Comparison of ENCODE assay signal across 1 cellular context in genomic region chr19:42283248-42284065, GRCh38.
TF ChIP-seq lines count a peak whose summit lies in the region.

No MANE protein-coding gene starts in this region.

TF ChIP-seq in HEK293, 187 proteins besides CTCF, POLR2A, EP300 and RAD21 (continued from another document and continues in another):
- TF ChIP-seq PRDM2 (tag by site-specific recombination; IDR thresholded peaks at IDR 0.05; ENCODE audit: borderline replicate concordance) (no peak; the same call in 1 of the 2 replicates), ZNF184 (tag by site-specific recombination; IDR thresholded peaks at IDR 0.05) (no peak), OVOL3 (tag by site-specific recombination; IDR thresholded peaks at IDR 0.05) (0 out of 2 replicates have a peak, but pooled peaks have one; percentile 50), ZFP3 (tag by site-specific recombination; IDR thresholded peaks at IDR 0.05; ENCODE audit: low read depth) (0 out of 2 replicates have a peak, but pooled peaks have one; percentile 61), ZNF19 (tag by site-specific recombination; IDR thresholded peaks at IDR 0.05; ENCODE audit: low read depth) (no peak), ZNF596 (tag by site-specific recombination; IDR thresholded peaks at IDR 0.05) (no peak), GLIS1 (tag by site-specific recombination; IDR thresholded peaks at IDR 0.05) (peak; percentile 96), ZSCAN5A (tag by site-specific recombination; IDR thresholded peaks at IDR 0.05) (peak; percentile 78), ZFP69B (tag by site-specific recombination; IDR thresholded peaks at IDR 0.05) (no peak), ZBTB8A (tag by site-specific recombination; IDR thresholded peaks at IDR 0.05) (peak; percentile 93), IKZF3 (tag by site-specific recombination; IDR thresholded peaks at IDR 0.05) (no peak), GLI4 (tag by site-specific recombination; IDR thresholded peaks at IDR 0.05) (0 out of 2 replicates have a peak, but pooled peaks have one; percentile 91), PRDM1 (tag by site-specific recombination; IDR thresholded peaks at IDR 0.05) (peak; percentile 78), ZBTB44 (tag by site-specific recombination; IDR thresholded peaks at IDR 0.05) (no peak), ZNF513 (tag by site-specific recombination; IDR thresholded peaks at IDR 0.05) (no peak), ZBTB20 (tag by site-specific recombination; IDR thresholded peaks at IDR 0.05) (peak; percentile 97), ZNF621 (tag by site-specific recombination; IDR thresholded peaks at IDR 0.05) (no peak), ZNF747 (tag by site-specific recombination; IDR thresholded peaks at IDR 0.05) (peak; percentile 94; the same call in 1 of the 2 replicates), ZNF302 (tag by site-specific recombination; IDR thresholded peaks at IDR 0.05; ENCODE audit: low read depth) (no peak), ZNF544 (tag by site-specific recombination; IDR thresholded peaks at IDR 0.05) (no peak), ZNF121 (tag by site-specific recombination; IDR thresholded peaks at IDR 0.05) (0 out of 2 replicates have a peak, but pooled peaks have one; percentile 9), SETDB1 (IDR thresholded peaks at IDR 0.05; ENCODE audit: insufficient read length, low read length) (no peak), KLF1 (tag by site-specific recombination; IDR thresholded peaks at IDR 0.05) (peak; percentile 94), ZSCAN16 (tag by site-specific recombination; IDR thresholded peaks at IDR 0.05) (peak; percentile 40; the same call in 1 of the 2 replicates), REPIN1 (tag by site-specific recombination; IDR thresholded peaks at IDR 0.05; ENCODE audit: low read depth) (no peak; the same call in 1 of the 2 replicates), HIC1 (tag by site-specific recombination; IDR thresholded peaks at IDR 0.05) (peak; percentile 100), ZNF112 (tag by site-specific recombination; IDR thresholded peaks at IDR 0.05) (no peak), ZBTB7A (tag by site-specific recombination; IDR thresholded peaks at IDR 0.05; ENCODE audit: low read depth) (peak; percentile 93)
- TF ChIP-seq, protein P1, sequence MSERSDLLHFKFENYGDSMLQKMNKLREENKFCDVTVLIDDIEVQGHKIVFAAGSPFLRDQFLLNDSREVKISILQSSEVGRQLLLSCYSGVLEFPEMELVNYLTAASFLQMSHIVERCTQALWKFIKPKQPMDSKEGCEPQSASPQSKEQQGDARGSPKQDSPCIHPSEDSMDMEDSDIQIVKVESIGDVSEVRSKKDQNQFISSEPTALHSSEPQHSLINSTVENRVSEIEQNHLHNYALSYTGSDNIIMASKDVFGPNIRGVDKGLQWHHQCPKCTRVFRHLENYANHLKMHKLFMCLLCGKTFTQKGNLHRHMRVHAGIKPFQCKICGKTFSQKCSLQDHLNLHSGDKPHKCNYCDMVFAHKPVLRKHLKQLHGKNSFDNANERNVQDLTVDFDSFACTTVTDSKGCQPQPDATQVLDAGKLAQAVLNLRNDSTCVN (tag by site-specific recombination; optimal IDR thresholded peaks at IDR 0.05), result peak; percentile 94
- TF ChIP-seq, protein P2, sequence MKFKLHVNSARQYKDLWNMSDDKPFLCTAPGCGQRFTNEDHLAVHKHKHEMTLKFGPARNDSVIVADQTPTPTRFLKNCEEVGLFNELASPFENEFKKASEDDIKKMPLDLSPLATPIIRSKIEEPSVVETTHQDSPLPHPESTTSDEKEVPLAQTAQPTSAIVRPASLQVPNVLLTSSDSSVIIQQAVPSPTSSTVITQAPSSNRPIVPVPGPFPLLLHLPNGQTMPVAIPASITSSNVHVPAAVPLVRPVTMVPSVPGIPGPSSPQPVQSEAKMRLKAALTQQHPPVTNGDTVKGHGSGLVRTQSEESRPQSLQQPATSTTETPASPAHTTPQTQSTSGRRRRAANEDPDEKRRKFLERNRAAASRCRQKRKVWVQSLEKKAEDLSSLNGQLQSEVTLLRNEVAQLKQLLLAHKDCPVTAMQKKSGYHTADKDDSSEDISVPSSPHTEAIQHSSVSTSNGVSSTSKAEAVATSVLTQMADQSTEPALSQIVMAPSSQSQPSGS (tag by site-specific recombination; IDR thresholded peaks at IDR 0.05; ENCODE audit: low read depth), result no peak
- TF ChIP-seq, protein P3, sequence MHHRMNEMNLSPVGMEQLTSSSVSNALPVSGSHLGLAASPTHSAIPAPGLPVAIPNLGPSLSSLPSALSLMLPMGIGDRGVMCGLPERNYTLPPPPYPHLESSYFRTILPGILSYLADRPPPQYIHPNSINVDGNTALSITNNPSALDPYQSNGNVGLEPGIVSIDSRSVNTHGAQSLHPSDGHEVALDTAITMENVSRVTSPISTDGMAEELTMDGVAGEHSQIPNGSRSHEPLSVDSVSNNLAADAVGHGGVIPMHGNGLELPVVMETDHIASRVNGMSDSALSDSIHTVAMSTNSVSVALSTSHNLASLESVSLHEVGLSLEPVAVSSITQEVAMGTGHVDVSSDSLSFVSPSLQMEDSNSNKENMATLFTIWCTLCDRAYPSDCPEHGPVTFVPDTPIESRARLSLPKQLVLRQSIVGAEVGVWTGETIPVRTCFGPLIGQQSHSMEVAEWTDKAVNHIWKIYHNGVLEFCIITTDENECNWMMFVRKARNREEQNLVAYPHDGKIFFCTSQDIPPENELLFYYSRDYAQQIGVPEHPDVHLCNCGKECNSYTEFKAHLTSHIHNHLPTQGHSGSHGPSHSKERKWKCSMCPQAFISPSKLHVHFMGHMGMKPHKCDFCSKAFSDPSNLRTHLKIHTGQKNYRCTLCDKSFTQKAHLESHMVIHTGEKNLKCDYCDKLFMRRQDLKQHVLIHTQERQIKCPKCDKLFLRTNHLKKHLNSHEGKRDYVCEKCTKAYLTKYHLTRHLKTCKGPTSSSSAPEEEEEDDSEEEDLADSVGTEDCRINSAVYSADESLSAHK (tag by site-specific recombination; IDR thresholded peaks at IDR 0.05), result no peak; the same call in 1 of the 2 replicates
- TF ChIP-seq, protein P4, sequence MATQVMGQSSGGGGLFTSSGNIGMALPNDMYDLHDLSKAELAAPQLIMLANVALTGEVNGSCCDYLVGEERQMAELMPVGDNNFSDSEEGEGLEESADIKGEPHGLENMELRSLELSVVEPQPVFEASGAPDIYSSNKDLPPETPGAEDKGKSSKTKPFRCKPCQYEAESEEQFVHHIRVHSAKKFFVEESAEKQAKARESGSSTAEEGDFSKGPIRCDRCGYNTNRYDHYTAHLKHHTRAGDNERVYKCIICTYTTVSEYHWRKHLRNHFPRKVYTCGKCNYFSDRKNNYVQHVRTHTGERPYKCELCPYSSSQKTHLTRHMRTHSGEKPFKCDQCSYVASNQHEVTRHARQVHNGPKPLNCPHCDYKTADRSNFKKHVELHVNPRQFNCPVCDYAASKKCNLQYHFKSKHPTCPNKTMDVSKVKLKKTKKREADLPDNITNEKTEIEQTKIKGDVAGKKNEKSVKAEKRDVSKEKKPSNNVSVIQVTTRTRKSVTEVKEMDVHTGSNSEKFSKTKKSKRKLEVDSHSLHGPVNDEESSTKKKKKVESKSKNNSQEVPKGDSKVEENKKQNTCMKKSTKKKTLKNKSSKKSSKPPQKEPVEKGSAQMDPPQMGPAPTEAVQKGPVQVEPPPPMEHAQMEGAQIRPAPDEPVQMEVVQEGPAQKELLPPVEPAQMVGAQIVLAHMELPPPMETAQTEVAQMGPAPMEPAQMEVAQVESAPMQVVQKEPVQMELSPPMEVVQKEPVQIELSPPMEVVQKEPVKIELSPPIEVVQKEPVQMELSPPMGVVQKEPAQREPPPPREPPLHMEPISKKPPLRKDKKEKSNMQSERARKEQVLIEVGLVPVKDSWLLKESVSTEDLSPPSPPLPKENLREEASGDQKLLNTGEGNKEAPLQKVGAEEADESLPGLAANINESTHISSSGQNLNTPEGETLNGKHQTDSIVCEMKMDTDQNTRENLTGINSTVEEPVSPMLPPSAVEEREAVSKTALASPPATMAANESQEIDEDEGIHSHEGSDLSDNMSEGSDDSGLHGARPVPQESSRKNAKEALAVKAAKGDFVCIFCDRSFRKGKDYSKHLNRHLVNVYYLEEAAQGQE (tag by site-specific recombination; IDR thresholded peaks at IDR 0.05), result no peak; the same call in 1 of the 2 replicates
- TF ChIP-seq, protein P5, sequence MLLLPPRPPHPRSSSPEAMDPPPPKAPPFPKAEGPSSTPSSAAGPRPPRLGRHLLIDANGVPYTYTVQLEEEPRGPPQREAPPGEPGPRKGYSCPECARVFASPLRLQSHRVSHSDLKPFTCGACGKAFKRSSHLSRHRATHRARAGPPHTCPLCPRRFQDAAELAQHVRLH (tag by site-specific recombination; IDR thresholded peaks at IDR 0.05), result peak; percentile 45
